ENCODE assay signal across 1 cellular context in genomic region chr6:146441907-146442306, GRCh38.
TF ChIP-seq lines count a peak whose summit lies in the region.

No MANE protein-coding gene starts in this region.

TF ChIP-seq in H1, 55 proteins besides CTCF, POLR2A, EP300 and RAD21 (continued from another document):
- TF ChIP-seq CHD7 (IDR thresholded peaks at IDR 0.05; ENCODE audit: insufficient replicate concordance, low read length) (no peak), BCL11A (IDR thresholded peaks at IDR 0.05; ENCODE audit: low read depth in 2 of 2, low read length in 2 of 2) (no peak), EZH2 (IDR thresholded peaks at IDR 0.05; ENCODE audit: low read depth, low read length, severe bottlenecking) (no peak), TCF12 (IDR thresholded peaks at IDR 0.05; ENCODE audit: low read depth, low read length) (no peak), GTF2F1 (IDR thresholded peaks at IDR 0.05; ENCODE audit: borderline replicate concordance, low read depth, low read length) (no peak), SIRT6 (IDR thresholded peaks at IDR 0.05; ENCODE audit: low read length) (no peak), CHD1 (IDR thresholded peaks at IDR 0.05; ENCODE audit: low read depth, low read length) (no peak), RXRA (IDR thresholded peaks at IDR 0.05; ENCODE audit: insufficient read depth, low read depth, low read length) (no peak), KDM4A (IDR thresholded peaks at IDR 0.05; ENCODE audit: low read depth, low read length, severe bottlenecking) (no peak), KDM5A (IDR thresholded peaks at IDR 0.05; ENCODE audit: low read length) (no peak), POU5F1 (IDR thresholded peaks at IDR 0.05; ENCODE audit: low read depth, low read length) (no peak), USF2 (IDR thresholded peaks at IDR 0.05; ENCODE audit: low read length) (no peak), BACH1 (IDR thresholded peaks at IDR 0.05; ENCODE audit: low read length) (no peak), SP2 (IDR thresholded peaks at IDR 0.05; ENCODE audit: low read length) (no peak), YY1 (IDR thresholded peaks at IDR 0.05; ENCODE audit: low read depth, low read length) (no peak), HDAC2 (IDR thresholded peaks at IDR 0.05; ENCODE audit: borderline replicate concordance in 1 of 2, low read depth in 2 of 2, low read length in 2 of 2) (no peak), TEAD4 (IDR thresholded peaks at IDR 0.05; ENCODE audit: low read depth, low read length) (no peak)
TF ChIP-seq in H1: peak in this region for 0.
